In genomic region chr1:230124187-230125128, GRCh38 we compare ENCODE assay signal across 12 cellular contexts. TPM values are rescaled to one million over a fixed set of nuclear protein-coding genes. Genes with fewer than 3 reads are reported as not detected.
A peak's percentile ranks its signal among the peaks of the same experiment; 100 is the strongest.
DNase-seq lines count a peak whose midpoint lies in the region; ATAC-seq and TF ChIP-seq lines count a peak whose summit lies in the region.
"Had no signal": no experiment of that assay in that cellular context is flagged by ENCODE, and none has a peak within 500 bp of the region (broad histone marks: within the 10 kb centered on the region; RNA-seq: fewer than 3 reads in every experiment).

No MANE protein-coding gene starts in this region.

- POLR2A ChIA-PET in MCF 10A (lab: Yijun Ruan, JAX) (interaction anchor here (0.7 to 2.7 kb wide), 9 partner anchors 8 to 1356 kb away, joined by 3 to 9 read pairs (median 4); no protein-coding TSS in a partner anchor), PC-3 (lab: Charles Lee; ENCODE audit: unreplicated experiment) (interaction anchor here (0.6 kb wide), 1 partner anchor 55 kb away, joined by 5 read pairs; no protein-coding TSS in a partner anchor)

- H3K27ac Mint-ChIP-seq in MCF 10A (ENCODE audit: low read depth, unreplicated experiment) (peak overlapping the region; percentile 64), endodermal cell (no peak overlapping the region)

- CTCF ChIA-PET in MCF 10A (lab: Yijun Ruan, JAX) (interaction anchor here (0.5 to 1.6 kb wide), 8 partner anchors 10 to 859 kb away, joined by 3 to 5 read pairs (median 3); no protein-coding TSS in a partner anchor), PC-3 (lab: Charles Lee) (no interaction called here)

- H3K36me3 ChIP-seq in breast epithelium: no peaks in the 10 kb centered on the region
- peaks cover 11% of the 10 kb centered on the region for H3K36me3 ChIP-seq in PC-3 (ENCODE audit: low read depth, low read length)
- no peaks in the 10 kb centered on the region for H3K36me3 ChIP-seq in endodermal cell (ENCODE audit: control insufficient read depth, insufficient read depth, low read length)
- no peaks in the 10 kb centered on the region for H3K36me3 ChIP-seq in tibial nerve
- H3K36me3 ChIP-seq: ascending aorta, HAP-1, WERI-Rb-1 had no signal

- TF ChIP-seq EP300 in tibial nerve (IDR thresholded peaks at IDR 0.05): no peak

- H3K4me2 ChIP-seq in PC-3 (ENCODE audit: low read length): peak overlapping the region; percentile 32; the same call in 1 of the 2 replicates

- no peaks in the 10 kb centered on the region for H3K9me2 ChIP-seq in PC-3 (replicated peaks; ENCODE audit: low read length)

- TF ChIP-seq POLR2A in breast epithelium (IDR thresholded peaks at IDR 0.05) (no peak), tibial nerve (IDR thresholded peaks at IDR 0.05) (no peak)

- no peaks in the 10 kb centered on the region for H4K20me1 ChIP-seq in PC-3 (ENCODE audit: low read length)

- H3K27me3 ChIP-seq in breast epithelium: no peaks in the 10 kb centered on the region
- no peaks in the 10 kb centered on the region for H3K27me3 ChIP-seq in PC-3 (ENCODE audit: low read length)
- peaks cover 18% of the 10 kb centered on the region for H3K27me3 ChIP-seq in endodermal cell (ENCODE audit: control insufficient read depth, insufficient read depth, low read length, poor library complexity, severe bottlenecking)
- no peaks in the 10 kb centered on the region for H3K27me3 ChIP-seq in tibial nerve
- H3K27me3 ChIP-seq: ascending aorta had no signal

- TF ChIP-seq CTCF in MCF 10A (IDR thresholded peaks at IDR 0.05; ENCODE audit: unreplicated experiment) (no peak), breast epithelium (IDR thresholded peaks at IDR 0.05) (no peak), PC-3 (conservative IDR thresholded peaks at IDR 0.05; ENCODE audit: low read depth, low read length) (no peak), endodermal cell (conservative IDR thresholded peaks at IDR 0.05) (no peak), tibial nerve (IDR thresholded peaks at IDR 0.05) (no peak)

- H3K4me1 Mint-ChIP-seq in MCF 10A (ENCODE audit: insufficient read depth, unreplicated experiment): peaks cover 69% of the 10 kb centered on the region
- peaks cover 21% of the 10 kb centered on the region for H3K4me1 Mint-ChIP-seq in endodermal cell

- H3K4me3 Mint-ChIP-seq in MCF 10A (ENCODE audit: unreplicated experiment): no peak overlapping the region
- H3K4me3 Mint-ChIP-seq in endodermal cell: no peak overlapping the region

- H3F3A ChIP-seq in PC-3 (ENCODE audit: low read length, unreplicated experiment): no peaks in the 10 kb centered on the region

- H3K9me3 Mint-ChIP-seq in MCF 10A (ENCODE audit: unreplicated experiment) (no peaks in the 10 kb centered on the region), endodermal cell (no peaks in the 10 kb centered on the region)

- H3K27ac ChIP-seq in breast epithelium: no peak overlapping the region
- H3K27ac ChIP-seq in PC-3 (ENCODE audit: low read length): no peak overlapping the region
- H3K27ac ChIP-seq in endodermal cell (ENCODE audit: low read depth, low read length): peak overlapping the region; percentile 38
- H3K27ac ChIP-seq in tibial nerve: peak overlapping the region in 3 of 4 donors; percentile 62 to 71 (median 62)
- H3K27ac ChIP-seq: ascending aorta, lower lobe of right lung, WERI-Rb-1 had no signal

- no peak overlapping the region for H3K9ac ChIP-seq in PC-3 (ENCODE audit: low read length)
- no peak overlapping the region for H3K9ac ChIP-seq in endodermal cell (ENCODE audit: extremely low read depth, low read length, poor library complexity, severe bottlenecking)

- no TSS peak for BruUV-seq in MCF 10A (replicated peaks; lab: Mats Ljungman, UMichigan)
- BruUV-seq in PC-3 (replicated peaks; lab: Mats Ljungman, UMichigan): no TSS peak

- peaks cover 99% of the 10 kb centered on the region for H3K79me2 ChIP-seq in PC-3 (ENCODE audit: low read length)

- intact Hi-C loops in MCF 10A (cut with micrococcal nuclease): no loop called here
- intact Hi-C loops in breast epithelium (cut with DNase I; ENCODE audit: low total_unique reads): no loop called here
- intact Hi-C loops in PC-3 (cut with micrococcal nuclease): no loop called here

- H3K4me1 ChIP-seq in breast epithelium: no peaks in the 10 kb centered on the region
- peaks cover 26% of the 10 kb centered on the region for H3K4me1 ChIP-seq in PC-3 (ENCODE audit: insufficient read depth, low read length)
- peaks cover 3% of the 10 kb centered on the region for H3K4me1 ChIP-seq in endodermal cell (ENCODE audit: control insufficient read depth, insufficient read depth, low read length)
- H3K4me1 ChIP-seq in tibial nerve: peaks cover 0 to 81% (median 27%) of the 10 kb centered on the region in 4 donors

- 95% methylated on average over 6 to 9 of the region's 9 CpGs for WGBS in endodermal cell (ENCODE audit: insufficient coverage in 1 of 2, insufficient read length in 1 of 2), 2 experiments
- WGBS in tibial nerve, 2 donors: 72 to 76% methylated on average over 9 of the region's 9 CpGs

- peak; percentile 10; the same call in 1 of the 2 replicates for ATAC-seq in PC-3
- no peak for ATAC-seq in HG03378 (IDR thresholded peaks at IDR 0.05; ENCODE audit: unreplicated experiment)
- no peak for ATAC-seq in GM18520 (IDR thresholded peaks at IDR 0.05; ENCODE audit: unreplicated experiment)

- DNase-seq in MCF 10A (ENCODE audit: unreplicated experiment) (no peak), breast epithelium (ENCODE audit: low spot score in 2 of 2) (no peak), PC-3 (no peak), endodermal cell (no peak), tibial nerve (ENCODE audit: low spot score in 2 of 2) (no peak), COLO829 (ENCODE audit: low spot score) (no peak)
- DNase-seq: lower lobe of right lung, WERI-Rb-1 had no signal

- no peak overlapping the region for H3K4me3 ChIP-seq in breast epithelium
- no peak overlapping the region for H3K4me3 ChIP-seq in PC-3 (ENCODE audit: low read length)
- no peak overlapping the region for H3K4me3 ChIP-seq in endodermal cell (ENCODE audit: low read length)
- H3K4me3 ChIP-seq in tibial nerve: no peak overlapping the region
- H3K4me3 ChIP-seq: ascending aorta, HAP-1, lower lobe of right lung had no signal

- H3K36me3 Mint-ChIP-seq in MCF 10A (ENCODE audit: insufficient read depth, unreplicated experiment): peaks cover 14% of the 10 kb centered on the region
- peaks cover 3% of the 10 kb centered on the region for H3K36me3 Mint-ChIP-seq in endodermal cell (ENCODE audit: low read depth)

- H3K27me3 Mint-ChIP-seq in MCF 10A (ENCODE audit: insufficient read depth, unreplicated experiment) (no peaks in the 10 kb centered on the region), endodermal cell (ENCODE audit: insufficient read depth) (peaks cover 52% of the 10 kb centered on the region)

- H3K9me3 ChIP-seq in breast epithelium (no peaks in the 10 kb centered on the region), PC-3 (ENCODE audit: low read length) (no peaks in the 10 kb centered on the region), endodermal cell (ENCODE audit: control insufficient read depth, low read length) (no peaks in the 10 kb centered on the region), tibial nerve (no peaks in the 10 kb centered on the region)
- H3K9me3 ChIP-seq: ascending aorta, HAP-1, lower lobe of right lung had no signal

- no peak overlapping the region for H2AFZ ChIP-seq in PC-3 (ENCODE audit: low read length)

RNA-seq across cellular contexts. Expression of gene GALNT2, which starts 57.4 kb away (rescaled TPM):
- total RNA-seq in MCF 10A (2022) (104 and 114 TPM in 2 replicates), breast epithelium (10 to 100 TPM; 27.4 to 53.0 (median 42.6) TPM), PC-3 (2014; rRNA removed) (182 and 193 TPM in 2 replicates), endodermal cell (10 to 100 TPM; 41.6 to 63.5 TPM), tibial nerve (10 to 100 TPM; 47.9 to 78.6 (median 60.0) TPM)
- 85.8 TPM for polyA plus RNA-seq in endodermal cell (2013, experiment 1 of 2)
- polyA plus RNA-seq in endodermal cell (2013, experiment 2 of 2): 77.5 TPM

Comparison
In these comparisons a context has a peak if more than half of its experiments do, and no peak if none do; other contexts are left out.
1. H3K27ac ChIP-seq: peak in endodermal cell (single experiment) and tibial nerve (3 of 4); none in breast epithelium (0 of 2) and PC-3 (single experiment).